ENCODE assay signal across 11 cellular contexts in the genomic region with DNA sequence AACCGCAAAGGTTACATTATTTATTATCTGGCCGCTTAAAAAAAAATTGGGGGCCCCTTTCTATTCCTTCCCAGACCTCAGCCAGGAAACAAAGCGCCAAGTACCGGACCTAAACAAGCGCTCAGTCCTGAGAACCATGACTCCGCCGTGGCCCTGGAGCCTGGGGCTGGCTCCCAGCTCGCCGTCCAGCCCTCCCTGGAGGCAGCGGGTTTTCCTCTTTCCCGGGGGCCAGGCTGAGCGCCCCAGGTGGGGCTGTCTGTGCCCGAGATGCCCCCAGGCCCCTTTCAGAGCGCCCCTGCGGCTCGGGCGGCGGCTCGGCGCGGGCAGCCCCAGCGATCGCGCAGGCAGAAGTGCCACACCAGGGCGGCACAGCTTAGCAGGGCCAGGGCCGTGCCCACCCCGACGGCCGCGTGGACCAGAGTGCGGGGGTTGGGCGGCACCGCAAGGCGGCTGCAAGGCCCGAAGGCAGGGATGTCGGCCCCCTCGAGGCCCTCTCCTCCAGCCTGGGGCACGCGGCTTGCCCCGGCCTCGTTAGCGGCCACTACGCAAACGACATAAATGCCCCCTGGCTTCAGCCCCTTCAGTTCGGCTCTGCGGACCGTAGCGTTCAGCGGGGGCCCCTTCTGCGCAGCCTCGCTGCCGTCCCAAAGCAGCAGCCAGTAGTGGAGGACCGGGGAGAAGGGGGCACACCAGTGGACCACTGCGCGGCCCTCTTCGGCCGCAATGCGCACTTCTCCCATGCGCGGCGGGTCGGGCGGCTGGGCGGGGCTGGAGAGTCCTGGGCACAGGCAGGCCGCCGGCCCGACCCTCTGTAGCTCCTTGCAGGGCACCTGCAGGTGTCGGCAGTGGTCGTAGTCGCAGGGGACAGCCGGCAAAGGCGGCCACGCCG. TPM values are rescaled to one million over a fixed set of nuclear protein-coding genes. Genes with fewer than 3 reads are reported as not detected.
A peak's percentile ranks its signal among the peaks of the same experiment; 100 is the strongest.
DNase-seq lines count a peak whose midpoint lies in the region; ATAC-seq and TF ChIP-seq lines count a peak whose summit lies in the region.
"Had no signal": no experiment of that assay in that cellular context is flagged by ENCODE, and none has a peak within 500 bp of the region (broad histone marks: within the 10 kb centered on the region; RNA-seq: fewer than 3 reads in every experiment).

No MANE protein-coding gene starts in this region.

- H3K4me1 ChIP-seq in Panc1 (ENCODE audit: control insufficient read depth, insufficient read depth, low read length) (no peaks in the 10 kb centered on the region), spleen (peaks cover 0 to 11% (median 4%) of the 10 kb centered on the region in 6 donors), PC-9 (replicated peaks; ENCODE audit: insufficient read depth) (no peaks in the 10 kb centered on the region)

- TF ChIP-seq POLR2A in spleen (IDR thresholded peaks at IDR 0.05): no peak

- no peaks in the 10 kb centered on the region for H3K36me3 ChIP-seq in Panc1 (ENCODE audit: control insufficient read depth, insufficient read depth, low read length)
- peaks cover 3 to 36% (median 24%) of the 10 kb centered on the region in 6 donors for H3K36me3 ChIP-seq in spleen
- H3K36me3 ChIP-seq in PC-9 (ENCODE audit: low read depth): 0 out of 2 replicates have a peak, but pooled peaks cover 6% of the 10 kb centered on the region

- ATAC-seq in Panc1 (0 out of 2 replicates have a peak, but pooled peaks have one; percentile 8), Right ventricle myocardium superior (ENCODE audit: poor library complexity) (peak; percentile 40), HG03520 (IDR thresholded peaks at IDR 0.05; ENCODE audit: unreplicated experiment) (no peak)
- ATAC-seq: activated CD4-positive, alpha-beta T cell treated with anti-CD3 and anti-CD28 coated beads for 36 hours had no signal

- no peak for TF ChIP-seq CTCF in Panc1 (IDR thresholded peaks at IDR 0.05)
- no peak for TF ChIP-seq CTCF in spleen (IDR thresholded peaks at IDR 0.05 in 8 of 11, conservative IDR thresholded peaks at IDR 0.05 in 3 of 11)
- no peak for TF ChIP-seq CTCF in PC-9 (conservative IDR thresholded peaks at IDR 0.05)
- TF ChIP-seq CTCF in nephron progenitor cell (IDR thresholded peaks at IDR 0.05): no peak

- H3K27ac ChIP-seq in Panc1 (ENCODE audit: low read length) (no peak overlapping the region), spleen (no peak overlapping the region), PC-9 (no peak overlapping the region)

- H3K27me3 ChIP-seq in Panc1 (ENCODE audit: control insufficient read depth, insufficient read depth, low read length) (no peaks in the 10 kb centered on the region), spleen (replicated peaks in 1 of 7) (peaks cover 6 to 23% (median 16%) of the 10 kb centered on the region in 7 donors), PC-9 (ENCODE audit: insufficient read depth, low read depth) (no peaks in the 10 kb centered on the region)

- peaks cover 19% of the 10 kb centered on the region for H3F3A ChIP-seq in PC-9 (ENCODE audit: insufficient read depth, low read depth)

- no peaks in the 10 kb centered on the region for H3K9me2 ChIP-seq in PC-9 (ENCODE audit: insufficient read depth)

- H3K27ac Mint-ChIP-seq in nephron progenitor cell: no peak overlapping the region
- H3K27ac Mint-ChIP-seq: activated CD4-positive, alpha-beta T cell treated with anti-CD3 and anti-CD28 coated beads for 36 hours had no signal

- H3K9me3 Mint-ChIP-seq in nephron progenitor cell: no peaks in the 10 kb centered on the region

- H3K9me3 ChIP-seq in Panc1 (ENCODE audit: control insufficient read depth, insufficient read depth, low read depth, low read length): no peaks in the 10 kb centered on the region
- H3K9me3 ChIP-seq in spleen: no peaks in the 10 kb centered on the region
- H3K9me3 ChIP-seq in PC-9 (ENCODE audit: insufficient read depth, low read depth): no peaks in the 10 kb centered on the region

- POLR2A ChIA-PET in Panc1 (lab: Charles Lee): interaction anchor here (0.5 kb wide), 1 partner anchor 207 kb away, joined by 3 read pairs; no protein-coding TSS in a partner anchor
- POLR2A ChIA-PET in PC-9 (lab: Charles Lee; ENCODE audit: unreplicated experiment): no interaction called here

- no peak overlapping the region for H2AFZ ChIP-seq in PC-9

- CTCF ChIA-PET in Panc1 (lab: Charles Lee): no interaction called here
- CTCF ChIA-PET in PC-9 (lab: Charles Lee): no interaction called here

- in situ Hi-C loops in Panc1 (cut with HindIII; ENCODE audit: low pct_unique_long_range_greater_than_20kb, low sequenced_read_pairs): no loop called here

- DNase-seq in Panc1 (ENCODE audit: low read depth, low spot score) (no peak), Right ventricle myocardium superior (peak; percentile 51), spleen (no peak), PC-9 (no peak), nephron progenitor cell (no peak)
- DNase-seq: activated CD4-positive, alpha-beta T cell treated with anti-CD3 and anti-CD28 coated beads for 36 hours; foreskin melanocyte; GOT3; NCI-H1436 treated with DMSO at 0.1 percent for 48 hours; RPMI8226 had no signal

- no peaks in the 10 kb centered on the region for H3K79me2 ChIP-seq in PC-9 (ENCODE audit: low read depth)

- H3K4me3 ChIP-seq in Panc1 (ENCODE audit: low read depth in 2 of 2, low read length in 2 of 2) (no peak overlapping the region), spleen (peak overlapping the region in 5 of 8 donors; percentile 1 to 37 (median 13)), PC-9 (no peak overlapping the region)

- 32 to 55% (median 36%) methylated on average over 44 to 74 of the region's 74 CpGs for WGBS in spleen, 5 donors

- H3K27me3 Mint-ChIP-seq in nephron progenitor cell (ENCODE audit: low read depth, poor library complexity): no peaks in the 10 kb centered on the region

- no peak overlapping the region for H3K4me3 Mint-ChIP-seq in nephron progenitor cell
- H3K4me3 Mint-ChIP-seq: activated CD4-positive, alpha-beta T cell treated with anti-CD3 and anti-CD28 coated beads for 36 hours had no signal

- H3K36me3 Mint-ChIP-seq in nephron progenitor cell (ENCODE audit: low read depth): peaks cover 15% of the 10 kb centered on the region

- no TSS peak for BruUV-seq in Panc1 (replicated peaks; lab: Mats Ljungman, UMichigan)
- no TSS peak for BruUV-seq in PC-9 (replicated peaks; lab: Mats Ljungman, UMichigan)

- intact Hi-C loops in Panc1 (cut with micrococcal nuclease; ENCODE audit: unreplicated experiment): no loop called here
- intact Hi-C loops in Right ventricle myocardium superior (cut with DNase I): no loop called here
- intact Hi-C loops in spleen (cut with DNase I; ENCODE audit: low total_unique reads): no loop called here
- intact Hi-C loops in PC-9 (cut with micrococcal nuclease; ENCODE audit: unreplicated experiment): no loop called here

- H3K4me2 ChIP-seq in PC-9: no peak overlapping the region

- no peaks in the 10 kb centered on the region for H4K20me1 ChIP-seq in PC-9 (ENCODE audit: insufficient read depth)

- H3K4me1 Mint-ChIP-seq in nephron progenitor cell: peaks cover 22% of the 10 kb centered on the region
- H3K4me1 Mint-ChIP-seq: activated CD4-positive, alpha-beta T cell treated with anti-CD3 and anti-CD28 coated beads for 36 hours had no signal

RNA-seq across cellular contexts. Expression of gene LRRN4CL, which starts 1.6 kb away (rescaled TPM):
- total RNA-seq in Panc1 (2021; ENCODE audit: unreplicated experiment) (0.13 TPM), Right ventricle myocardium superior (3.8 TPM), spleen (not detected), PC-9 (2021) (1.0 and 1.3 TPM in 2 replicates)
- 0.08 TPM for polyA plus RNA-seq in Panc1 (2012; ENCODE audit: insufficient read length)
- polyA plus RNA-seq in spleen: under 1 TPM; 0.04 to 0.48 (median 0.17) TPM

RNA-seq across cellular contexts. Expression of gene UBXN1, which starts 8.9 kb away (rescaled TPM):
- 105 TPM for total RNA-seq in Panc1 (2021; ENCODE audit: unreplicated experiment)
- 201 TPM for polyA plus RNA-seq in Panc1 (2012; ENCODE audit: insufficient read length)
- 82.2 TPM for total RNA-seq in Right ventricle myocardium superior
- 100 to 1,000 TPM in 6 of 7 donors, 10 to 100 TPM in 1; 93.8 to 158 (median 128) TPM for total RNA-seq in spleen
- 100 to 1,000 TPM; 198 to 209 (median 203) TPM for polyA plus RNA-seq in spleen
- total RNA-seq in PC-9 (2021): 143 and 150 TPM in 2 replicates

RNA-seq across cellular contexts. Expression of gene LBHD1, which starts 15.7 kb away (rescaled TPM):
- total RNA-seq in Panc1 (2021; ENCODE audit: unreplicated experiment): 15.5 TPM
- 14.4 TPM for polyA plus RNA-seq in Panc1 (2012; ENCODE audit: insufficient read length)
- total RNA-seq in Right ventricle myocardium superior: 3.2 TPM
- total RNA-seq in spleen: 10 to 100 TPM in 6 of 7 donors, 1 to 10 TPM in 1; 10.0 to 20.2 (median 12.8) TPM
- polyA plus RNA-seq in spleen: 10 to 100 TPM in 2 of 3 donors, 1 to 10 TPM in 1; 7.3 to 21.2 (median 15.1) TPM
- 13.2 and 16.1 TPM in 2 replicates for total RNA-seq in PC-9 (2021)

RNA-seq across cellular contexts. Expression of gene UQCC3, which starts 16.3 kb away (rescaled TPM):
- total RNA-seq in Panc1 (2021; ENCODE audit: unreplicated experiment): 7.4 TPM
- polyA plus RNA-seq in Panc1 (2012; ENCODE audit: insufficient read length): 15.0 TPM
- 7.8 TPM for total RNA-seq in Right ventricle myocardium superior
- 1 to 10 TPM; 4.9 to 6.5 (median 5.9) TPM for total RNA-seq in spleen
- polyA plus RNA-seq in spleen: 10 to 100 TPM; 20.2 to 23.7 (median 23.3) TPM
- 16.1 and 25.4 TPM in 2 replicates for total RNA-seq in PC-9 (2021)

RNA-seq across cellular contexts. Expression of gene BSCL2, which starts 19.5 kb away (rescaled TPM):
- total RNA-seq in Panc1 (2021; ENCODE audit: unreplicated experiment) (82.1 TPM), Right ventricle myocardium superior (21.7 TPM), spleen (10 to 100 TPM; 25.6 to 66.0 (median 34.4) TPM), PC-9 (2021) (173 and 201 TPM in 2 replicates)
- 132 TPM for polyA plus RNA-seq in Panc1 (2012; ENCODE audit: insufficient read length)
- polyA plus RNA-seq in spleen: 10 to 100 TPM; 47.7 to 62.6 (median 47.8) TPM

Comparison
In these comparisons a context has a peak if more than half of its experiments do, and no peak if none do; other contexts are left out.
1. H3K4me3 ChIP-seq: peak in spleen (5 of 8); none in Panc1 (0 of 2) and PC-9 (single experiment).